18 cellular contexts compared by ENCODE assay signal in the genomic region with DNA sequence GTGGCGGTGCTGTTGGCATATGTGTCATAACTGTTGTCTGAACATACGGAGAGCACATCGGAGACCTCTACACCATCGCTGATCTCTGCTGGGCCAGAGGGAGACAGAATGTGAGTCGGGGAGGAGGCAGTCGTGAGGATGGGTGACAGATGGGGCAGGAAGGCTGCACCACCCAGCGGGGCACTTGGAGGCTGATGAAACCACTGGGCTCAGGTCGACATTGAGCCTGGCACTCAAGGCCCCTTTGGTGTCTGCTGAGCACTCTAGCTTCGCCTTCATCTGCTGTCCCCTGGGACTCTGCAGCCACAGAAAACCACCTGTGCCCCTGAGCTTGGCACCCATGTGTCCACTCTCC. TPM values are rescaled to one million over a fixed set of nuclear protein-coding genes. Genes with fewer than 3 reads are reported as not detected.
DNase-seq lines count a peak whose midpoint lies in the region; ATAC-seq and TF ChIP-seq lines count a peak whose summit lies in the region.
"Had no signal": no experiment of that assay in that cellular context is flagged by ENCODE, and none has a peak within 500 bp of the region (broad histone marks: within the 10 kb centered on the region; RNA-seq: fewer than 3 reads in every experiment).

No MANE protein-coding gene starts in this region.

- H3F3A ChIP-seq in neural progenitor cell (ENCODE audit: low read depth): peaks cover 22% of the 10 kb centered on the region

- H3K36me3 ChIP-seq in HEK293 (ENCODE audit: control insufficient read depth in 2 of 2, insufficient read depth in 1 of 2, low read length in 2 of 2) (no peaks in the 10 kb centered on the region), neural progenitor cell (no peaks in the 10 kb centered on the region), hepatocyte (replicated peaks; ENCODE audit: insufficient read depth, low read depth) (no peaks in the 10 kb centered on the region)

- H3K4me3 ChIP-seq in HEK293 (ENCODE audit: low read depth, low read length) (no peak overlapping the region), neural progenitor cell (no peak overlapping the region), hepatocyte (no peak overlapping the region)
- H3K4me3 ChIP-seq: BLaER1 treated with 17β-estradiol and CSF1 and Interleukin-3, amounts not matched to agents 10 nM and 100 nM; GM23338; K562 had no signal

- DNase-seq in NCI-H2171 treated with DMSO at 0.1 percent for 48 hours (lab: John Stamatoyannopoulos, UW) (peak; percentile 55), NCI-H2171 (lab: John Stamatoyannopoulos, UW) (no peak), NCI-H524 treated with DMSO at 0.1 percent for 48 hours (lab: John Stamatoyannopoulos, UW) (peak; percentile 61), neural progenitor cell (ENCODE audit: low spot score) (no peak), hepatocyte (ENCODE audit: low spot score) (no peak), HuH-7 (ENCODE audit: low spot score) (no peak)
- DNase-seq: Calu3; CD8-positive, alpha-beta T cell; HCEC 1CT; HFFc6; IMR-90 had no signal

- H3K4me1 Mint-ChIP-seq in neural progenitor cell: peaks cover 29% of the 10 kb centered on the region

- H3K9me2 ChIP-seq in hepatocyte (replicated peaks; ENCODE audit: insufficient read depth): no peaks in the 10 kb centered on the region

- 89% methylated on average over 9 of the region's 9 CpGs for WGBS in hepatocyte (ENCODE audit: low lambda C conversion rate, missing lambda C conversion rate)

- H3K4me1 ChIP-seq in HEK293 (ENCODE audit: control insufficient read depth, insufficient read depth, low read length): no peaks in the 10 kb centered on the region
- peaks cover 20% of the 10 kb centered on the region for H3K4me1 ChIP-seq in neural progenitor cell
- no peaks in the 10 kb centered on the region for H3K4me1 ChIP-seq in hepatocyte (ENCODE audit: insufficient read depth)

- CTCF ChIA-PET in HEK293 (lab: Yijun Ruan, JAX): no interaction called here

- no peak overlapping the region for H3K27ac ChIP-seq in HEK293 (ENCODE audit: extremely low read depth, low read depth, low read length)
- no peak overlapping the region for H3K27ac ChIP-seq in neural progenitor cell
- no peak overlapping the region for H3K27ac ChIP-seq in hepatocyte
- H3K27ac ChIP-seq: BLaER1 treated with 17β-estradiol and CSF1 and Interleukin-3, amounts not matched to agents 10 nM and 100 nM had no signal

- H4K20me1 ChIP-seq in neural progenitor cell (ENCODE audit: low read depth): peaks cover 16% of the 10 kb centered on the region
- H4K20me1 ChIP-seq in hepatocyte (ENCODE audit: insufficient read depth, poor library complexity, severe bottlenecking): no peaks in the 10 kb centered on the region

- POLR2A ChIA-PET in HEK293 (lab: Yijun Ruan, JAX): no interaction called here

- H3K4me2 ChIP-seq in neural progenitor cell: no peak overlapping the region
- no peak overlapping the region for H3K4me2 ChIP-seq in hepatocyte
- H3K4me2 ChIP-seq: BLaER1 treated with 17β-estradiol and CSF1 and Interleukin-3, amounts not matched to agents 10 nM and 100 nM; GM23338 had no signal

- peaks cover 29% of the 10 kb centered on the region for H3K27me3 Mint-ChIP-seq in neural progenitor cell (ENCODE audit: insufficient read depth, low read depth)

- H3K27ac Mint-ChIP-seq in neural progenitor cell: peak overlapping the region; percentile 3
- H3K27ac Mint-ChIP-seq: B cell; CD8-positive, alpha-beta T cell; GM23338; HFFc6 had no signal

- TF ChIP-seq CTCF in HEK293 (tag by site-specific recombination; IDR thresholded peaks at IDR 0.05) (no peak), neural progenitor cell (IDR thresholded peaks at IDR 0.05) (no peak), hepatocyte (IDR thresholded peaks at IDR 0.05; ENCODE audit: poor library complexity) (no peak)

- H3K27me3 ChIP-seq in neural progenitor cell (peaks cover 32% of the 10 kb centered on the region), hepatocyte (peaks cover 33% of the 10 kb centered on the region)

- no peak for ATAC-seq in HG03039 (IDR thresholded peaks at IDR 0.05; ENCODE audit: unreplicated experiment)
- ATAC-seq: CD8-positive, alpha-beta T cell; GM23338; K562 had no signal

- no peaks in the 10 kb centered on the region for H3K79me2 ChIP-seq in neural progenitor cell (ENCODE audit: low read depth)
- no peaks in the 10 kb centered on the region for H3K79me2 ChIP-seq in hepatocyte

- no peak overlapping the region for H3K4me3 Mint-ChIP-seq in neural progenitor cell
- H3K4me3 Mint-ChIP-seq: B cell; CD8-positive, alpha-beta T cell; GM23338; HFFc6 had no signal

- H3K9me3 Mint-ChIP-seq in neural progenitor cell: peaks cover 1% of the 10 kb centered on the region
- H3K9me3 Mint-ChIP-seq: CD8-positive, alpha-beta T cell had no signal

- H2AFZ ChIP-seq in neural progenitor cell (replicated peaks) (no peak overlapping the region), hepatocyte (no peak overlapping the region)
- H2AFZ ChIP-seq: GM23338 had no signal

- H3K9me3 ChIP-seq in HEK293 (ENCODE audit: control insufficient read depth, insufficient read depth, low read depth, low read length) (no peaks in the 10 kb centered on the region), neural progenitor cell (ENCODE audit: low read depth) (no peaks in the 10 kb centered on the region), hepatocyte (ENCODE audit: low read depth) (no peaks in the 10 kb centered on the region)
- H3K9me3 ChIP-seq: BLaER1 treated with 17β-estradiol and CSF1 and Interleukin-3, amounts not matched to agents 10 nM and 100 nM had no signal

- H3K9ac ChIP-seq in neural progenitor cell: no peak overlapping the region
- H3K9ac ChIP-seq: BLaER1 treated with 17β-estradiol and CSF1 and Interleukin-3, amounts not matched to agents 10 nM and 100 nM had no signal

- no peaks in the 10 kb centered on the region for H3K36me3 Mint-ChIP-seq in neural progenitor cell

TF ChIP-seq in HEK293, 187 proteins besides CTCF, POLR2A, EP300 and RAD21:
- TF ChIP-seq ZNF623 (tag by site-specific recombination; IDR thresholded peaks at IDR 0.05) (peak; percentile 56; the same call in 1 of the 2 replicates), ZNF398 (tag by site-specific recombination; IDR thresholded peaks at IDR 0.05) (no peak)

RNA-seq across cellular contexts. Expression of gene KLHL35, which starts 2.5 kb away (rescaled TPM):
- total RNA-seq in neural progenitor cell (ENCODE audit: low replicate concordance) (1.2 and 1.5 TPM in 2 replicates), hepatocyte (0.63 and 0.88 TPM in 2 replicates)
- 1.7 and 3.2 TPM in 2 replicates for polyA plus RNA-seq in hepatocyte
- total RNA-seq: A172, HFFc6, K562 had no signal
- polyA plus RNA-seq: K562 had no signal

RNA-seq across cellular contexts. Expression of gene RPS3, which starts 36.2 kb away (rescaled TPM):
- total RNA-seq in neural progenitor cell (ENCODE audit: low replicate concordance) (1,927 and 1,962 TPM in 2 replicates), hepatocyte (1,201 and 1,418 TPM in 2 replicates)
- polyA plus RNA-seq in hepatocyte: 1,042 and 1,094 TPM in 2 replicates

Comparison
In these comparisons a context has a peak if more than half of its experiments do, and no peak if none do; other contexts are left out.
1. DNase-seq: peak in NCI-H2171 treated with DMSO at 0.1 percent for 48 hours (single experiment) and NCI-H524 treated with DMSO at 0.1 percent for 48 hours (single experiment); none in NCI-H2171 (single experiment), neural progenitor cell (single experiment), hepatocyte (single experiment) and HuH-7 (single experiment).